Comparison of ENCODE assay signal across 23 cellular contexts in the genomic region with DNA sequence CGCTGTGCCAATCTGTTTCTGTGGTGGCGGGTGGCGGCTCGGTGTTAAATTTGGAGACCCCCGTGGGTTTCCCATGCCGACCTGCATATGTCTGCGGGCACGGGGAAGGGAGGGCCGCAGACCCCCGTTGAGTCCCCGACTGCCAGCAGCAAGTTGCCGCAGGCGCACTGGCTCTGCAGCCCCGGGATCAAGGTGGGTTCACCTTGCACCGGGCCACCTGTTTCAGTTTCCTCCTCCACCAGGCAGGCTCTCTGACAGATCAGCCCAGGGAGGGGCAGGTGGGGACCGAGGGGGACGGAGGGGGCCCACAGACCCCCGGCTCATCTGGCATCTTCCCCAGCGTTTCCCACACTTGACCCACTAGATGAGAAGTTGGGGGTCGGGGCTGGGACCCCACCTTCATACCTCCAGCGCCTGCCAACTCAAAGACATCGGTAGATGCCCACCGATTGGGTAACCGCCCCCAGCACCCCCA.
DNase-seq lines count a peak whose midpoint lies in the region; ATAC-seq, FAIRE-seq and TF ChIP-seq lines count a peak whose summit lies in the region.
"Had no signal": no experiment of that assay in that cellular context is flagged by ENCODE, and none has a peak within 500 bp of the region (broad histone marks: within the 10 kb centered on the region; RNA-seq: fewer than 3 reads in every experiment).

No MANE protein-coding gene starts in this region.

- H3K9ac ChIP-seq in BLaER1 (peak overlapping the region; percentile 42), astrocyte (ENCODE audit: low read length) (no peak overlapping the region)

- no peak for TF ChIP-seq CTCF in astrocyte (IDR thresholded peaks at IDR 0.05; ENCODE audit: insufficient read depth, low read depth, low read length)
- no peak for TF ChIP-seq CTCF in gastrocnemius medialis (IDR thresholded peaks at IDR 0.05 in 4 of 5, conservative IDR thresholded peaks at IDR 0.05 in 1 of 5)

- ATAC-seq in right cardiac atrium = no peak
- no peak for ATAC-seq in gastrocnemius medialis
- ATAC-seq in HG02840 (IDR thresholded peaks at IDR 0.05; ENCODE audit: low FRiP score, unreplicated experiment) = no peak
- no peak for ATAC-seq in left lobe of liver
- ATAC-seq: stimulated activated effector memory CD8-positive, alpha-beta T cell treated with anti-CD3 and anti-CD28 coated beads, Interleukin-12 subunit alpha, Interleukin-12 subunit beta, amount 100 ng/mL, for 72 hours had no signal

- no peaks in the 10 kb centered on the region for H3K27me3 Mint-ChIP-seq in astrocyte (ENCODE audit: low read depth, unreplicated experiment)
- H3K27me3 Mint-ChIP-seq: activated naive CD4-positive, alpha-beta T cell treated with anti-CD3 and anti-CD28 coated beads, Interleukin-2, amount 50 U/mL, for 24 hours; activated T-cell treated with anti-CD3 and anti-CD28 coated beads, Interleukin-2, amount 50 U/mL, for 24 hours; CD8-positive, alpha-beta memory T cell; IgD-negative memory B cell; memory B cell had no signal

- no peak for FAIRE-seq in astrocyte (lab: Jason Lieb, UNC)
- FAIRE-seq: TTC549 had no signal

- DNase-seq in astrocyte (ENCODE audit: low read depth) (no peak), right cardiac atrium (peak in 2 of 3 donors; percentile 67 to 69), gastrocnemius medialis (peak in 1 of 2 donors; percentile 27), left lobe of liver (ENCODE audit: low spot score) (no peak), RPMI8226 (no peak)
- DNase-seq in stimulated activated CD8-positive, alpha-beta memory T cell treated with anti-CD3 and anti-CD28 coated beads, Interleukin-4, amount 100 ng/mL, for 48 hours = no peak
- DNase-seq: activated CD4-positive, alpha-beta T cell treated with anti-CD3 and anti-CD28 coated beads, Interleukin-2, amount 50 U/mL, for 4 hours; activated T-cell treated with anti-CD3 and anti-CD28 coated beads, Interleukin-2, amount 50 U/mL, for 24 hours; CD8-positive, alpha-beta memory T cell; EL; foreskin melanocyte; NCI-H1930; NCI-H526 treated with DMSO at 0.1 percent for 48 hours; upper lobe of left lung had no signal

- peaks cover 23% of the 10 kb centered on the region for H3K79me2 ChIP-seq in astrocyte (ENCODE audit: insufficient read depth, low read length)

- intact Hi-C loops in right cardiac atrium (cut with DNase I) (no loop called here), gastrocnemius medialis (cut with DNase I; ENCODE audit: low total_unique reads) (loop anchor here (2.0 kb wide), 1 partner anchor 40 kb away; no protein-coding TSS in a partner anchor)

- in situ Hi-C loops in gastrocnemius medialis (cut with MboI; ENCODE audit: low sequenced_read_pairs in 4 of 4) = no loop called here

- H4K20me1 ChIP-seq in BLaER1 = peaks cover 92% of the 10 kb centered on the region
- peaks cover 74% of the 10 kb centered on the region for H4K20me1 ChIP-seq in astrocyte (ENCODE audit: insufficient read depth, low read length)

- peaks cover 91% of the 10 kb centered on the region for H3K4me1 ChIP-seq in BLaER1
- H3K4me1 ChIP-seq in astrocyte (ENCODE audit: insufficient read depth, low read length) = no peaks in the 10 kb centered on the region
- peaks cover 10% of the 10 kb centered on the region for H3K4me1 ChIP-seq in right cardiac atrium (ENCODE audit: control insufficient read depth, insufficient read depth, low read length)
- H3K4me1 ChIP-seq in gastrocnemius medialis = peaks cover 42 to 45% of the 10 kb centered on the region in 2 donors

- peaks cover 73% of the 10 kb centered on the region for H3K36me3 ChIP-seq in BLaER1
- peaks cover 8% of the 10 kb centered on the region for H3K36me3 ChIP-seq in astrocyte (ENCODE audit: insufficient read depth, low read length)
- peaks cover 0 to 15% of the 10 kb centered on the region in 2 donors for H3K36me3 ChIP-seq in gastrocnemius medialis

- H3K4me2 ChIP-seq in BLaER1 (peak overlapping the region; percentile 85), astrocyte (ENCODE audit: low read length) (no peak overlapping the region)

- H3K36me3 Mint-ChIP-seq in astrocyte (ENCODE audit: low read depth, unreplicated experiment) = peaks cover 25% of the 10 kb centered on the region

- H3K4me3 ChIP-seq in BLaER1 = peak overlapping the region; percentile 25; the same call in 1 of the 2 replicates
- H3K4me3 ChIP-seq in astrocyte (ENCODE audit: insufficient read depth, low read depth, low read length) = no peak overlapping the region
- no peak overlapping the region for H3K4me3 ChIP-seq in right cardiac atrium (ENCODE audit: low read length)
- no peak overlapping the region for H3K4me3 ChIP-seq in gastrocnemius medialis
- H3K4me3 ChIP-seq: skin epidermis had no signal

- H3K9me3 Mint-ChIP-seq in astrocyte (ENCODE audit: unreplicated experiment) = no peaks in the 10 kb centered on the region
- H3K9me3 Mint-ChIP-seq: activated naive CD4-positive, alpha-beta T cell treated with anti-CD3 and anti-CD28 coated beads, Interleukin-2, amount 50 U/mL, for 24 hours; activated T-cell treated with anti-CD3 and anti-CD28 coated beads, Interleukin-2, amount 50 U/mL, for 24 hours; CD8-positive, alpha-beta memory T cell; IgD-negative memory B cell; memory B cell; stimulated activated effector memory CD8-positive, alpha-beta T cell treated with anti-CD3 and anti-CD28 coated beads, Interleukin-12 subunit alpha, Interleukin-12 subunit beta, amount 100 ng/mL, for 72 hours had no signal

- peaks cover 15% of the 10 kb centered on the region for H3K4me1 Mint-ChIP-seq in astrocyte (ENCODE audit: low read depth, unreplicated experiment)

- TF ChIP-seq POLR2A in gastrocnemius medialis (IDR thresholded peaks at IDR 0.05) = no peak

- H3K27me3 ChIP-seq in BLaER1 (no peaks in the 10 kb centered on the region), astrocyte (ENCODE audit: insufficient read depth, low read length) (no peaks in the 10 kb centered on the region), right cardiac atrium (ENCODE audit: control insufficient read depth, insufficient read depth) (no peaks in the 10 kb centered on the region), gastrocnemius medialis (no peaks in the 10 kb centered on the region)
- H3K27me3 ChIP-seq: neutrophil, upper lobe of left lung had no signal

- no peak overlapping the region for H2AFZ ChIP-seq in astrocyte (ENCODE audit: low read depth, low read length)

- 75% methylated on average over 24 of the region's 24 CpGs for WGBS in right cardiac atrium

- no peak overlapping the region for H3K4me3 Mint-ChIP-seq in astrocyte (ENCODE audit: unreplicated experiment)
- H3K4me3 Mint-ChIP-seq: activated naive CD4-positive, alpha-beta T cell treated with anti-CD3 and anti-CD28 coated beads, Interleukin-2, amount 50 U/mL, for 24 hours; activated T-cell treated with anti-CD3 and anti-CD28 coated beads, Interleukin-2, amount 50 U/mL, for 24 hours; CD8-positive, alpha-beta memory T cell; memory B cell; stimulated activated effector memory CD8-positive, alpha-beta T cell treated with anti-CD3 and anti-CD28 coated beads, Interleukin-12 subunit alpha, Interleukin-12 subunit beta, amount 100 ng/mL, for 72 hours had no signal

- no peaks in the 10 kb centered on the region for H3K9me3 ChIP-seq in BLaER1
- H3K9me3 ChIP-seq in astrocyte (ENCODE audit: insufficient read depth, low read depth, low read length) = no peaks in the 10 kb centered on the region
- no peaks in the 10 kb centered on the region for H3K9me3 ChIP-seq in right cardiac atrium (ENCODE audit: control insufficient read depth, low read length)
- no peaks in the 10 kb centered on the region for H3K9me3 ChIP-seq in gastrocnemius medialis
- H3K9me3 ChIP-seq: neutrophil, upper lobe of left lung had no signal

- peak overlapping the region; percentile 67 for H3K27ac Mint-ChIP-seq in astrocyte (ENCODE audit: unreplicated experiment)
- H3K27ac Mint-ChIP-seq: activated naive CD4-positive, alpha-beta T cell treated with anti-CD3 and anti-CD28 coated beads, Interleukin-2, amount 50 U/mL, for 24 hours; activated T-cell treated with anti-CD3 and anti-CD28 coated beads, Interleukin-2, amount 50 U/mL, for 24 hours; stimulated activated effector memory CD8-positive, alpha-beta T cell treated with anti-CD3 and anti-CD28 coated beads, Interleukin-12 subunit alpha, Interleukin-12 subunit beta, amount 100 ng/mL, for 72 hours had no signal

- H3K27ac ChIP-seq in BLaER1 (peak overlapping the region; percentile 72), astrocyte (ENCODE audit: low read depth, low read length) (no peak overlapping the region), right cardiac atrium (ENCODE audit: low read length) (no peak overlapping the region), gastrocnemius medialis (peak overlapping the region; percentile 92 to 97 (median 93))
- H3K27ac ChIP-seq: neutrophil, skin epidermis had no signal

Comparison
In these comparisons a context has a peak if more than half of its experiments do, and no peak if none do; other contexts are left out.
1. H3K27ac ChIP-seq: peak in BLaER1 (single experiment) and gastrocnemius medialis (4 of 4); none in astrocyte (single experiment) and right cardiac atrium (single experiment).
2. DNase-seq: peak in right cardiac atrium (2 of 3); none in astrocyte (single experiment), left lobe of liver (single experiment), stimulated activated CD8-positive, alpha-beta memory T cell treated with anti-CD3 and anti-CD28 coated beads, Interleukin-4, amount 100 ng/mL, for 48 hours (single experiment) and RPMI8226 (single experiment).